In the genomic region with DNA sequence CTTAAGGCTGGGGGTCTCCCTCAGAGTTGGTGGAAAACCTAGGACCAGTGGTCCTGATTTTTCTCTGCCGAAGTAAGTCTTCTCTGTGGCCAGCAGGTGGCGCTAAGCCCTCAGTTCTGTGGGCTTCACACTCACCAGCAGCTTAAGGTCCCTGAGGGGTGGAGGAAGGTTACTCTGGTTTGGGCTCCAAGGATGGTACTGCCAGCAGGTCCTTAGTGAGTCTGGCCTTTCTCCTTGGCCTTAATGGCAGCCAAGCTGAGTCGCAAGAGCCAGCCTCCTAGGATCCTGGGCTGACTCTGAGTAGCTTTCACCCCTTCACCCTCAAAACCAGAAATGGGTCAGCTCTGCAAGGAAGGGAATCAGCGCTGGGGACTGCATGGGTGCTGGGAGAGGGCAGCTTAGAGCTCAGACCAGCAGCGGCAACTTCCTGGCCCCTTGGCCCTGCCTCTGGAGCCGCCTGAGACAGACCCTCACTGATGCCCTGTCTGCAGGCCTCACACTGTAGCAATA, we compare ENCODE assay signal across 7 cellular contexts. TPM values are rescaled to one million over a fixed set of nuclear protein-coding genes. Genes with fewer than 3 reads are reported as not detected.
A peak's percentile ranks its signal among the peaks of the same experiment; 100 is the strongest.
DNase-seq lines count a peak whose midpoint lies in the region; ATAC-seq and TF ChIP-seq lines count a peak whose summit lies in the region.

No MANE protein-coding gene starts in this region.

- peak; percentile 72 for DNase-seq in NCI-H774 (lab: John Stamatoyannopoulos, UW)
- DNase-seq in activated CD8-positive, alpha-beta T cell treated with anti-CD3 and anti-CD28 coated beads, Interleukin-2, amount 10 ng/mL, durations not matched to agents 7 days and 5 days, result peak; percentile 88
- peak; percentile 66 to 77 (median 70) for DNase-seq in effector memory CD8-positive, alpha-beta T cell
- DNase-seq in midbrain (lab: John Stamatoyannopoulos, UW), result peak; percentile 85
- peak; percentile 52 to 58 for DNase-seq in stimulated activated CD8-positive, alpha-beta memory T cell treated with anti-CD3 and anti-CD28 coated beads, Interleukin-4, amount 100 ng/mL, for 1 hour (ENCODE audit: low read depth in 2 of 2, low spot score in 1 of 2)

- H3K4me1 Mint-ChIP-seq in activated CD8-positive, alpha-beta T cell treated with anti-CD3 and anti-CD28 coated beads, Interleukin-2, amount 10 ng/mL, durations not matched to agents 7 days and 5 days (ENCODE audit: low read depth), result peaks cover 10% of the 10 kb centered on the region
- peaks cover 0 to 5% of the 10 kb centered on the region in 2 donors for H3K4me1 Mint-ChIP-seq in effector memory CD8-positive, alpha-beta T cell (ENCODE audit: low read depth in 2 of 2)

- POLR2A ChIA-PET in activated CD8-positive, alpha-beta T cell treated with anti-CD3 and anti-CD28 coated beads, Interleukin-2, amount 10 ng/mL, durations not matched to agents 7 days and 5 days (lab: Charles Lee), result no interaction called here

- peaks cover 3% of the 10 kb centered on the region for H3K27me3 Mint-ChIP-seq in activated CD8-positive, alpha-beta T cell treated with anti-CD3 and anti-CD28 coated beads, Interleukin-2, amount 10 ng/mL, durations not matched to agents 7 days and 5 days (ENCODE audit: low read depth)
- H3K27me3 Mint-ChIP-seq in effector memory CD8-positive, alpha-beta T cell, result no peaks in the 10 kb centered on the region

- ATAC-seq in HG03442 (IDR thresholded peaks at IDR 0.05; ENCODE audit: unreplicated experiment), result peak; percentile 46
- peak; percentile 54 for ATAC-seq in activated CD8-positive, alpha-beta T cell treated with anti-CD3 and anti-CD28 coated beads, Interleukin-2, amount 10 ng/mL, durations not matched to agents 7 days and 5 days
- ATAC-seq in effector memory CD8-positive, alpha-beta T cell (replicated peaks), result peak; percentile 64

- H3K36me3 Mint-ChIP-seq in activated CD8-positive, alpha-beta T cell treated with anti-CD3 and anti-CD28 coated beads, Interleukin-2, amount 10 ng/mL, durations not matched to agents 7 days and 5 days (ENCODE audit: low read depth), result no peaks in the 10 kb centered on the region
- no peaks in the 10 kb centered on the region for H3K36me3 Mint-ChIP-seq in effector memory CD8-positive, alpha-beta T cell (ENCODE audit: insufficient read depth)

- no peak overlapping the region for H3K27ac Mint-ChIP-seq in activated CD8-positive, alpha-beta T cell treated with anti-CD3 and anti-CD28 coated beads, Interleukin-2, amount 10 ng/mL, durations not matched to agents 7 days and 5 days
- no peak overlapping the region for H3K27ac Mint-ChIP-seq in effector memory CD8-positive, alpha-beta T cell

- peak; percentile 86 for TF ChIP-seq CTCF in GM12874 (IDR thresholded peaks at IDR 0.05; ENCODE audit: insufficient read depth, low read depth, low read length)

- CTCF ChIA-PET in activated CD8-positive, alpha-beta T cell treated with anti-CD3 and anti-CD28 coated beads, Interleukin-2, amount 10 ng/mL, durations not matched to agents 7 days and 5 days (lab: Charles Lee), result interaction anchor here (0.6 to 5.0 kb wide), 42 partner anchors 9 to 594 kb away, joined by 3 to 101 read pairs (median 4); a partner anchor contains a TSS

- H3K4me3 Mint-ChIP-seq in activated CD8-positive, alpha-beta T cell treated with anti-CD3 and anti-CD28 coated beads, Interleukin-2, amount 10 ng/mL, durations not matched to agents 7 days and 5 days, result no peak overlapping the region
- no peak overlapping the region for H3K4me3 Mint-ChIP-seq in effector memory CD8-positive, alpha-beta T cell

- no peaks in the 10 kb centered on the region for H3K9me3 Mint-ChIP-seq in activated CD8-positive, alpha-beta T cell treated with anti-CD3 and anti-CD28 coated beads, Interleukin-2, amount 10 ng/mL, durations not matched to agents 7 days and 5 days (ENCODE audit: insufficient read depth)
- no peaks in the 10 kb centered on the region for H3K9me3 Mint-ChIP-seq in effector memory CD8-positive, alpha-beta T cell

RNA-seq across cellular contexts. Expression of a gene that starts 4.4 kb away (rescaled TPM):
- total RNA-seq in activated CD8-positive, alpha-beta T cell treated with anti-CD3 and anti-CD28 coated beads, Interleukin-2, amount 10 ng/mL, durations not matched to agents 7 days and 5 days, result 1 to 10 TPM; 4.2 to 5.7 TPM

RNA-seq across cellular contexts. Expression of a gene that starts 32.5 kb away (rescaled TPM):
- total RNA-seq in activated CD8-positive, alpha-beta T cell treated with anti-CD3 and anti-CD28 coated beads, Interleukin-2, amount 10 ng/mL, durations not matched to agents 7 days and 5 days, result 1 to 10 TPM; 1.5 to 1.9 TPM

Comparison
In these comparisons a context has a peak if more than half of its experiments do, and no peak if none do; other contexts are left out.
1. Peak in every context shown above with its lines: DNase-seq and ATAC-seq.